ENCODE assay signal across 11 cellular contexts in the genomic region with DNA sequence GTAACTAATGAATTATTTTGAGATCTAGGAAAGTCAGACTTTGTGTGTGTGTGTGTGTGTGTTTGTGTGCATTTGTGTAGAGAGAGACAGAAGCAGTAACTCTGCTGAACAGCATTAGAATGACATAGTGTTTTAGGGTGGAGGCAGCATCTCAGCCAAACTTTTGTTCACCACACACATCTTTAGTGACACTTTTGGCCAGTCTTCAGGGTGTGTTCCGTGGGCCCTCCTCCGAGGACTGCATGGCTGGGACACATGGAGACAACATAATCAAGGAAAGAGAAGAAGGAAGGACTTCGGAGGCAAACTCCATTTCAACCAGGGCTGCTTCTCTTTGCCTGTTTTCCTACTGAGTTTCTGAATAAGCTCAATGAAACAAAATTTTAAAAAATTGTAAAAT.
"Had no signal": no experiment of that assay in that cellular context is flagged by ENCODE, and none has a peak within 500 bp of the region (broad histone marks: within the 10 kb centered on the region; RNA-seq: fewer than 3 reads in every experiment).

No MANE protein-coding gene starts in this region.

- DNase-seq: activated CD4-positive, alpha-beta T cell treated with anti-CD3 and anti-CD28 coated beads, Interleukin-2, amount 50 U/mL, for 1 hour; activated naive CD4-positive, alpha-beta T cell treated with anti-CD3 and anti-CD28 coated beads, Interleukin-2, amount 50 U/mL, for 16 hours; cerebellar nuclear complex; mucosa of descending colon; stimulated activated CD4-positive, alpha-beta T cell treated with anti-CD3 and anti-CD28 coated beads, Interleukin-15, amount 100 ng/mL, for 24 hours; trophoblast cell had no signal

- ATAC-seq: esophagus mucosa; mucosa of descending colon; natural killer cell treated with Interleukin-12 subunit alpha and Interleukin-12 subunit beta and Interleukin-15 and Interleukin-18, amount 100 ng/mL, for 72 hours had no signal

- H3K9me3 ChIP-seq: gastrocnemius medialis, mucosa of descending colon had no signal

- H3K27me3 ChIP-seq: gastrocnemius medialis, hepatocyte had no signal

- H3K36me3 ChIP-seq: gastrocnemius medialis had no signal

- H2AFZ ChIP-seq: hepatocyte had no signal

- H3K27ac ChIP-seq: hepatocyte had no signal

- H3K79me2 ChIP-seq: hepatocyte had no signal

- H3K4me2 ChIP-seq: hepatocyte had no signal

- H3K4me3 ChIP-seq: gastrocnemius medialis, hepatocyte, lung, mucosa of descending colon had no signal
